8 cellular contexts compared by ENCODE assay signal in genomic region chr11:71240865-71241691, GRCh38. TPM values are rescaled to one million over a fixed set of nuclear protein-coding genes. Genes with fewer than 3 reads are reported as not detected.
DNase-seq lines count a peak whose midpoint lies in the region; ATAC-seq and TF ChIP-seq lines count a peak whose summit lies in the region.

No MANE protein-coding gene starts in this region.

- H3K27me3 Mint-ChIP-seq in activated CD4-positive, alpha-beta memory T cell treated with anti-CD3 and anti-CD28 coated beads for 36 hours = peaks cover 13% of the 10 kb centered on the region

- no peak overlapping the region for H3K27ac Mint-ChIP-seq in activated CD4-positive, alpha-beta memory T cell treated with anti-CD3 and anti-CD28 coated beads for 36 hours

- H2AFZ ChIP-seq in osteoblast (ENCODE audit: low read length) = peak overlapping the region; percentile 49

- no peaks in the 10 kb centered on the region for H3K36me3 Mint-ChIP-seq in activated CD4-positive, alpha-beta memory T cell treated with anti-CD3 and anti-CD28 coated beads for 36 hours

- peaks cover 2% of the 10 kb centered on the region for H3K4me1 Mint-ChIP-seq in activated CD4-positive, alpha-beta memory T cell treated with anti-CD3 and anti-CD28 coated beads for 36 hours (ENCODE audit: low read depth)

- H3K27ac ChIP-seq in osteoblast (ENCODE audit: low read depth, low read length) = peak overlapping the region; percentile 75

- intact Hi-C loops in activated CD4-positive, alpha-beta memory T cell treated with anti-CD3 and anti-CD28 coated beads for 36 hours (cut with micrococcal nuclease) = no loop called here

- ATAC-seq in esophagus mucosa (peak; percentile 59), HG02840 (IDR thresholded peaks at IDR 0.05; ENCODE audit: low FRiP score, unreplicated experiment) (no peak)

- peak overlapping the region; percentile 86 for H3K4me2 ChIP-seq in osteoblast (ENCODE audit: insufficient read depth, low read length)

- H3K4me1 ChIP-seq in osteoblast (ENCODE audit: insufficient read depth, low read length) = peaks cover 11% of the 10 kb centered on the region

- peak overlapping the region; percentile 60 for H3K4me3 ChIP-seq in osteoblast (ENCODE audit: insufficient read depth, low read length)

- no peaks in the 10 kb centered on the region for H3K9me3 ChIP-seq in osteoblast (ENCODE audit: low read depth, low read length)

- H3K27me3 ChIP-seq in osteoblast (ENCODE audit: insufficient read depth, low read length) = no peaks in the 10 kb centered on the region

- H3K36me3 ChIP-seq in osteoblast (ENCODE audit: insufficient read depth, low read length) = no peaks in the 10 kb centered on the region

- TF ChIP-seq CTCF in osteoblast (IDR thresholded peaks at IDR 0.05; ENCODE audit: extremely low read depth, low read depth, low read length) = no peak

- peak; percentile 69 for DNase-seq in GM03348 (ENCODE audit: low spot score)
- DNase-seq in MV-4-11 (lab: John Stamatoyannopoulos, UW) = peak; percentile 58
- DNase-seq in osteoblast (ENCODE audit: insufficient read length, low spot score, missing footprints) = peak; percentile 94
- no peak for DNase-seq in activated CD4-positive, alpha-beta T cell treated with anti-CD3 and anti-CD28 coated beads for 1 hour
- no peak for DNase-seq in activated CD4-positive, alpha-beta memory T cell treated with anti-CD3 and anti-CD28 coated beads for 36 hours
- no peak for DNase-seq in NCI-H2227 (lab: John Stamatoyannopoulos, UW; ENCODE audit: unreplicated experiment)

- H4K20me1 ChIP-seq in osteoblast (ENCODE audit: insufficient read depth, low read length) = no peaks in the 10 kb centered on the region

- CTCF ChIA-PET in activated CD4-positive, alpha-beta memory T cell treated with anti-CD3 and anti-CD28 coated beads for 36 hours (lab: Charles Lee) = no interaction called here

- POLR2A ChIA-PET in activated CD4-positive, alpha-beta memory T cell treated with anti-CD3 and anti-CD28 coated beads for 36 hours (lab: Charles Lee) = no interaction called here

- no peak overlapping the region for H3K4me3 Mint-ChIP-seq in activated CD4-positive, alpha-beta memory T cell treated with anti-CD3 and anti-CD28 coated beads for 36 hours

- H3K9me3 Mint-ChIP-seq in activated CD4-positive, alpha-beta memory T cell treated with anti-CD3 and anti-CD28 coated beads for 36 hours = no peaks in the 10 kb centered on the region

- H3K79me2 ChIP-seq in osteoblast (ENCODE audit: insufficient read depth, low read length) = no peaks in the 10 kb centered on the region

RNA-seq across cellular contexts. Expression of gene SHANK2, which starts 11.3 kb away (rescaled TPM):
- total RNA-seq in esophagus mucosa (2.5 TPM), osteoblast (2.5 and 3.5 TPM in 2 replicates)
- not detected for total RNA-seq in activated CD4-positive, alpha-beta memory T cell treated with anti-CD3 and anti-CD28 coated beads for 36 hours

Comparison
In these comparisons a context has a peak if more than half of its experiments do, and no peak if none do; other contexts are left out.
1. DNase-seq: peak in GM03348 (single experiment), MV-4-11 (single experiment) and osteoblast (single experiment); none in activated CD4-positive, alpha-beta T cell treated with anti-CD3 and anti-CD28 coated beads for 1 hour (single experiment), activated CD4-positive, alpha-beta memory T cell treated with anti-CD3 and anti-CD28 coated beads for 36 hours (single experiment) and NCI-H2227 (single experiment).